28 cellular contexts compared by ENCODE assay signal in genomic region chr1:80778094-80778840, GRCh38.
"Had no signal": no experiment of that assay in that cellular context is flagged by ENCODE, and none has a peak within 500 bp of the region (broad histone marks: within the 10 kb centered on the region; RNA-seq: fewer than 3 reads in every experiment).

No MANE protein-coding gene starts in this region.

- H3K9ac ChIP-seq: parathyroid adenoma had no signal

- H3K79me2 ChIP-seq: hepatocyte, parathyroid adenoma had no signal

- H3K36me3 ChIP-seq: left lung, lower lobe of right lung, neutrophil, right atrium auricular region, right lobe of liver, suprapubic skin, thoracic aorta, tibial artery, uterus had no signal

- H3K4me3 Mint-ChIP-seq: naive thymus-derived CD8-positive, alpha-beta T cell; nephron; neural crest cell; stimulated activated naive B cell treated with anti-CD40 and anti-IgM and Interleukin-4, amounts not matched to agents 10 μg/mL and 1 μg/mL and 100 μg/mL, for 72 hours; stimulated activated naive CD8-positive, alpha-beta T cell treated with anti-CD3 and anti-CD28 coated beads, Interleukin-15, Interleukin-2, amounts not matched to agents 100 ng/mL and 50 ng/mL, for 24 hours had no signal

- H3K4me3 ChIP-seq: hepatocyte, left lung, lower lobe of right lung, right atrium auricular region, right lobe of liver, skin epidermis, suprapubic skin, thoracic aorta, tibial artery, uterus had no signal

- H3K9me3 ChIP-seq: lower lobe of right lung, neutrophil, right atrium auricular region, right lobe of liver, suprapubic skin, thoracic aorta, tibial artery, uterus had no signal

- H3K4me1 ChIP-seq: left lung, lower lobe of right lung, parathyroid adenoma, right atrium auricular region, right lobe of liver, suprapubic skin, tibial artery, uterus had no signal

- DNase-seq: left colon; lower lobe of right lung; mammary epithelial cell; mesenchymal stem cell; naive thymus-derived CD8-positive, alpha-beta T cell; occipital lobe; right lobe of liver; stimulated activated CD4-positive, alpha-beta T cell treated with anti-CD3 and anti-CD28 coated beads, Interleukin-12 subunit alpha, Interleukin-12 subunit beta, amount 100 ng/mL, for 4 hours; stimulated activated CD4-positive, alpha-beta T cell treated with anti-CD3 and anti-CD28 coated beads, Interleukin-15, amount 100 ng/mL, for 24 hours; stimulated activated CD4-positive, alpha-beta T cell treated with anti-CD3 and anti-CD28 coated beads, Interleukin-2, amount 100 ng/mL, for 24 hours; stimulated activated CD4-positive, alpha-beta T cell treated with anti-CD3 and anti-CD28 coated beads, Interleukin-4, amount 100 ng/mL, for 1 hour; stimulated activated naive B cell treated with anti-CD40 and anti-IgM and Interleukin-4, amounts not matched to agents 10 μg/mL and 1 μg/mL and 100 μg/mL, for 72 hours; tibial artery; trophoblast cell; uterus had no signal

- H2AFZ ChIP-seq: hepatocyte, parathyroid adenoma had no signal

- H3K4me2 ChIP-seq: hepatocyte had no signal

- H3K27me3 ChIP-seq: hepatocyte, left lung, neutrophil, right atrium auricular region, right lobe of liver, suprapubic skin, tibial artery, uterus had no signal

- H3K36me3 Mint-ChIP-seq: naive thymus-derived CD8-positive, alpha-beta T cell; stimulated activated naive B cell treated with anti-CD40 and anti-IgM and Interleukin-4, amounts not matched to agents 10 μg/mL and 1 μg/mL and 100 μg/mL, for 72 hours had no signal

- H3K27ac Mint-ChIP-seq: naive thymus-derived CD8-positive, alpha-beta T cell; nephron; progenitor cell of endocrine pancreas; stimulated activated naive B cell treated with anti-CD40 and anti-IgM and Interleukin-4, amounts not matched to agents 10 μg/mL and 1 μg/mL and 100 μg/mL, for 72 hours; stimulated activated naive CD8-positive, alpha-beta T cell treated with anti-CD3 and anti-CD28 coated beads, Interleukin-15, Interleukin-2, amounts not matched to agents 100 ng/mL and 50 ng/mL, for 24 hours had no signal

- H3K27ac ChIP-seq: hepatocyte, left lung, lower lobe of right lung, neutrophil, parathyroid adenoma, right atrium auricular region, right lobe of liver, skin epidermis, suprapubic skin, thoracic aorta, tibial artery, uterus had no signal

- H3K27me3 Mint-ChIP-seq: naive thymus-derived CD8-positive, alpha-beta T cell; progenitor cell of endocrine pancreas; stimulated activated naive B cell treated with anti-CD40 and anti-IgM and Interleukin-4, amounts not matched to agents 10 μg/mL and 1 μg/mL and 100 μg/mL, for 72 hours; stimulated activated naive CD8-positive, alpha-beta T cell treated with anti-CD3 and anti-CD28 coated beads, Interleukin-15, Interleukin-2, amounts not matched to agents 100 ng/mL and 50 ng/mL, for 24 hours had no signal

- ATAC-seq: left colon; left lung; naive thymus-derived CD8-positive, alpha-beta T cell; stimulated activated naive B cell treated with anti-CD40 and anti-IgM and Interleukin-4, amounts not matched to agents 10 μg/mL and 1 μg/mL and 100 μg/mL, for 72 hours had no signal

- FAIRE-seq: keratinocyte had no signal

- H3K4me1 Mint-ChIP-seq: naive thymus-derived CD8-positive, alpha-beta T cell; nephron; neural crest cell; stimulated activated naive B cell treated with anti-CD40 and anti-IgM and Interleukin-4, amounts not matched to agents 10 μg/mL and 1 μg/mL and 100 μg/mL, for 72 hours had no signal
